8 cellular contexts compared by ENCODE assay signal in genomic region chr5:132414634-132415377, GRCh38. TPM values are rescaled to one million over a fixed set of nuclear protein-coding genes. Genes with fewer than 3 reads are reported as not detected.
DNase-seq lines count a peak whose midpoint lies in the region; ATAC-seq and TF ChIP-seq lines count a peak whose summit lies in the region.

No MANE protein-coding gene starts in this region.

- DNase-seq in GM12864 (ENCODE audit: low read depth), result no peak
- DNase-seq in NOMO-1 (lab: John Stamatoyannopoulos, UW; ENCODE audit: unreplicated experiment in 2 of 2), result peak; percentile 43 to 71
- peak; percentile 81 for DNase-seq in dermis blood vessel endothelial cell
- DNase-seq in psoas muscle, result no peak
- DNase-seq in testis, result no peak
- no peak for DNase-seq in endothelial cell (ENCODE audit: low spot score)
- DNase-seq in erythroblast (lab: John Stamatoyannopoulos, UW), result no peak
- no peak for DNase-seq in NCI-H1436 (lab: John Stamatoyannopoulos, UW)

- no peaks in the 10 kb centered on the region for H3K36me3 Mint-ChIP-seq in endothelial cell (ENCODE audit: low read depth, unreplicated experiment)

- H3K27ac ChIP-seq in psoas muscle (peak overlapping the region; percentile 96), testis (peak overlapping the region in 1 of 2 donors; percentile 11)

- no peak overlapping the region for H3K4me3 Mint-ChIP-seq in endothelial cell (ENCODE audit: unreplicated experiment)

- no peaks in the 10 kb centered on the region for H3K27me3 ChIP-seq in psoas muscle (ENCODE audit: insufficient read depth in 3 of 3, low read length in 2 of 3)
- no peaks in the 10 kb centered on the region for H3K27me3 ChIP-seq in testis

- peaks cover 83% of the 10 kb centered on the region for H3K4me1 ChIP-seq in psoas muscle
- peaks cover 23% of the 10 kb centered on the region for H3K4me1 ChIP-seq in testis

- no peak overlapping the region for H3K27ac Mint-ChIP-seq in endothelial cell (ENCODE audit: unreplicated experiment)

- H3K9me3 Mint-ChIP-seq in endothelial cell (ENCODE audit: unreplicated experiment), result no peaks in the 10 kb centered on the region

- no peaks in the 10 kb centered on the region for H3K4me1 Mint-ChIP-seq in endothelial cell (ENCODE audit: unreplicated experiment)

- ATAC-seq in psoas muscle, result peak; percentile 31 to 67 (median 54)

- TF ChIP-seq POLR2A in testis (IDR thresholded peaks at IDR 0.05), result no peak
- TF ChIP-seq POLR2A in erythroblast (IDR thresholded peaks at IDR 0.05; ENCODE audit: low read length), result no peak

- H3K4me3 ChIP-seq in GM12864 (ENCODE audit: low read depth, low read length) (peak overlapping the region; percentile 17; the same call in 1 of the 2 replicates), psoas muscle (peak overlapping the region; percentile 11), testis (no peak overlapping the region)

- H3K36me3 ChIP-seq in psoas muscle (ENCODE audit: insufficient read depth in 1 of 2, low read depth in 1 of 2) (no peaks in the 10 kb centered on the region), testis (ENCODE audit: low read depth, missing control alignments) (no peaks in the 10 kb centered on the region)

- 5 to 9% (median 8%) methylated on average over 5 of the region's 5 CpGs for WGBS in psoas muscle, 3 donors
- 51 to 53% methylated on average over 5 of the region's 5 CpGs for WGBS in testis, 2 donors

- H3K27me3 Mint-ChIP-seq in endothelial cell (ENCODE audit: unreplicated experiment), result peaks cover 3% of the 10 kb centered on the region

- TF ChIP-seq CTCF in GM12864 (IDR thresholded peaks at IDR 0.05; ENCODE audit: low read depth, low read length, missing control alignments), result no peak
- no peak for TF ChIP-seq CTCF in psoas muscle (IDR thresholded peaks at IDR 0.05)
- no peak for TF ChIP-seq CTCF in testis (IDR thresholded peaks at IDR 0.05)
- no peak for TF ChIP-seq CTCF in endothelial cell (IDR thresholded peaks at IDR 0.05; ENCODE audit: unreplicated experiment)

- H3K9me3 ChIP-seq in psoas muscle (no peaks in the 10 kb centered on the region), testis (no peaks in the 10 kb centered on the region)

- intact Hi-C loops in psoas muscle (cut with DNase I) (loop anchor here in 1 of 2 donors (5.0 kb wide), 1 partner anchor 33 kb away; no protein-coding TSS in a partner anchor), testis (cut with DNase I; ENCODE audit: low total_unique reads) (loop anchor here (5.0 kb wide), 1 partner anchor 77 kb away; the partner anchor contains the start of gene IRF1)

RNA-seq across cellular contexts. Expression of gene SLC22A5, which starts 45.3 kb away (rescaled TPM):
- total RNA-seq in dermis blood vessel endothelial cell (3.8 and 4.8 TPM in 2 replicates), psoas muscle (100 to 1,000 TPM in 1 of 4 donors, 10 to 100 TPM in 3; 26.6 to 145 (median 74.7) TPM), testis (10 to 100 TPM in 1 of 2 donors, 1 to 10 TPM in 1; 9.5 to 11.8 TPM), endothelial cell (ENCODE audit: unreplicated experiment) (1.2 TPM)
- polyA plus RNA-seq in psoas muscle (10 to 100 TPM; 37.7 to 93.7 (median 60.6) TPM), testis (ENCODE audit: insufficient read depth, low read depth, low replicate concordance) (11.9 TPM)

Comparison
In these comparisons a context has a peak if more than half of its experiments do, and no peak if none do; other contexts are left out.
1. DNase-seq: peak in NOMO-1 (2 of 2) and dermis blood vessel endothelial cell (single experiment); none in GM12864 (single experiment), psoas muscle (0 of 2), testis (single experiment), endothelial cell (single experiment), erythroblast (0 of 2) and NCI-H1436 (single experiment).
2. H3K4me3 ChIP-seq: peak in GM12864 (single experiment) and psoas muscle (single experiment); none in testis (0 of 2).